Comparison of ENCODE assay signal across 9 cellular contexts in genomic region chr2:133421516-133422324, GRCh38.
DNase-seq lines count a peak whose midpoint lies in the region; ATAC-seq and TF ChIP-seq lines count a peak whose summit lies in the region.
"Had no signal": no experiment of that assay in that cellular context is flagged by ENCODE, and none has a peak within 500 bp of the region (broad histone marks: within the 10 kb centered on the region; RNA-seq: fewer than 3 reads in every experiment).

No MANE protein-coding gene starts in this region.

- no peak overlapping the region for H3K4me3 ChIP-seq in gastroesophageal sphincter
- H3K4me3 ChIP-seq: thoracic aorta had no signal

- no peaks in the 10 kb centered on the region for H3K36me3 ChIP-seq in gastroesophageal sphincter
- H3K36me3 ChIP-seq: thoracic aorta had no signal

- no peaks in the 10 kb centered on the region for H3K36me3 Mint-ChIP-seq in WTC11
- H3K36me3 Mint-ChIP-seq in nephron (ENCODE audit: low read depth) = no peaks in the 10 kb centered on the region

- H3K4me1 Mint-ChIP-seq in WTC11 (peaks cover 58% of the 10 kb centered on the region), nephron (peaks cover 37% of the 10 kb centered on the region)

- no peaks in the 10 kb centered on the region for H3K9me3 ChIP-seq in gastroesophageal sphincter
- H3K9me3 ChIP-seq: thoracic aorta had no signal

- TF ChIP-seq EP300 in gastroesophageal sphincter (IDR thresholded peaks at IDR 0.05) = no peak

- H3K4me1 ChIP-seq in gastroesophageal sphincter = no peaks in the 10 kb centered on the region

- H3K27me3 ChIP-seq in gastroesophageal sphincter = no peaks in the 10 kb centered on the region

- 30 to 51% methylated on average over 3 to 4 of the region's 4 CpGs for WGBS in gastroesophageal sphincter (ENCODE audit: low coverage in 1 of 2), 2 donors

- no peak for TF ChIP-seq CTCF in WTC11 (IDR thresholded peaks at IDR 0.05)
- TF ChIP-seq CTCF in nephron (IDR thresholded peaks at IDR 0.05; ENCODE audit: unreplicated experiment in 3 of 3) = no peak
- no peak for TF ChIP-seq CTCF in gastroesophageal sphincter (IDR thresholded peaks at IDR 0.05)

- H3K27ac ChIP-seq in gastroesophageal sphincter = no peak overlapping the region
- H3K27ac ChIP-seq: thoracic aorta had no signal

- no peak for TF ChIP-seq POLR2A in gastroesophageal sphincter (IDR thresholded peaks at IDR 0.05)

- H3K4me3 Mint-ChIP-seq in WTC11 (no peak overlapping the region), nephron (peak overlapping the region in 1 of 3 experiments; percentile 1)

- CTCF ChIA-PET in WTC11 (lab: Charles Lee) = interaction anchor here (0.7 to 1.7 kb wide), 5 partner anchors 10 to 358 kb away, joined by 3 to 6 read pairs (median 3); no protein-coding TSS in a partner anchor

- no peaks in the 10 kb centered on the region for H3K9me3 Mint-ChIP-seq in WTC11
- H3K9me3 Mint-ChIP-seq in nephron = no peaks in the 10 kb centered on the region

- POLR2A ChIA-PET in WTC11 (lab: Charles Lee) = no interaction called here

- DNase-seq in WTC11 (ENCODE audit: low spot score) = no peak
- DNase-seq in GOT3 (lab: John Stamatoyannopoulos, UW) = no peak
- DNase-seq in cerebellar nuclear complex (lab: John Stamatoyannopoulos, UW) = no peak
- no peak for DNase-seq in T1000 (lab: John Stamatoyannopoulos, UW)

- H3K27me3 Mint-ChIP-seq in WTC11 (ENCODE audit: low read depth) (no peaks in the 10 kb centered on the region; the same call in 1 of the 2 replicates), nephron (ENCODE audit: low read depth) (no peaks in the 10 kb centered on the region)

- ATAC-seq in GM19324 (IDR thresholded peaks at IDR 0.05; ENCODE audit: low FRiP score, unreplicated experiment) (peak; percentile 92), HG03139 (IDR thresholded peaks at IDR 0.05; ENCODE audit: unreplicated experiment) (peak; percentile 94), WTC11 (peak; percentile 66), gastroesophageal sphincter (no peak)

- H3K27ac Mint-ChIP-seq in WTC11 (no peak overlapping the region), nephron (peak overlapping the region; percentile 19 to 57 (median 50))

TF ChIP-seq in WTC11, 78 proteins besides CTCF, POLR2A, EP300 and RAD21:
- TF ChIP-seq ATF1 (CRISPR knock-in tag; IDR thresholded peaks at IDR 0.05) = no peak
- TF ChIP-seq ZNF425 (CRISPR knock-in tag; conservative IDR thresholded peaks at IDR 0.05) = no peak
- TF ChIP-seq CDX4 (CRISPR knock-in tag; IDR thresholded peaks at IDR 0.05; ENCODE audit: borderline replicate concordance) = no peak
- no peak for TF ChIP-seq E2F4 (CRISPR knock-in tag; IDR thresholded peaks at IDR 0.05; ENCODE audit: borderline replicate concordance, low read depth)
- TF ChIP-seq TCF7 (CRISPR knock-in tag; IDR thresholded peaks at IDR 0.05; ENCODE audit: low read depth) = no peak
- no peak for TF ChIP-seq HMGA2 (CRISPR knock-in tag; IDR thresholded peaks at IDR 0.05)
